ENCODE assay signal across 14 cellular contexts in the genomic region with DNA sequence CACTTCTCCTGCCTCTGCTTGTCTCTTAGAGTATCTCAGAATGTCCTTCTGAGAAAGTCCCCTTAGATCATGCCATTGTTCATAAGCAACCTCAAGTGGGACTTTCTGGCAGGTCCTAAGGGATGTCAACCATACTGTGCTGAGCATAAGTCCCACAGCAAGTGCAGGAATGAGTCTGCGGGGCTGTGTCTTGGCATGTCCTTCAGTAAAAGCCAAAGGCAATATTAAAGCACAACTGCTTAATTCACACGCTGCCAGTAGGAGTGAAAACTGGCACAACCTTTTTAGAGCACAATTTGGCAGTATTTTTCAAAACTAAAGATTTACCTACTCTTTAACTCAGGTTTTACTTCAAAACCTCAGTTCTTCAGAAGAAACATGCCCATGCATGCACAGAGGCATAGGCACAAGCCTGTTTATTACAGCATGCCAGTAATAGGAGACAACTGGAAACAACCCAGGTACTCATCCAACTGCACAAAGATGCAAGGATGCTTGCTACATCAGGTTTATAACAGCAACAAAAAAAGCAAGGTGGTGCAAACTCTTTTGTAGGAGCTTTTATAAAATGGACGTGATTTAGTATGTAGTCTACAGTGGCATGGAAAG. TPM values are rescaled to one million over a fixed set of nuclear protein-coding genes. Genes with fewer than 3 reads are reported as not detected.
DNase-seq lines count a peak whose midpoint lies in the region; ATAC-seq and TF ChIP-seq lines count a peak whose summit lies in the region.
"Had no signal": no experiment of that assay in that cellular context is flagged by ENCODE, and none has a peak within 500 bp of the region (broad histone marks: within the 10 kb centered on the region; RNA-seq: fewer than 3 reads in every experiment).

No MANE protein-coding gene starts in this region.

- H3K14ac ChIP-seq in IMR-90 (replicated peaks; ENCODE audit: low read depth, low read length) (no peak overlapping the region), trophoblast cell (ENCODE audit: low read length) (no peak overlapping the region)

- no peak overlapping the region for H2BK15ac ChIP-seq in IMR-90 (ENCODE audit: low read depth, low read length)

- no peak overlapping the region for H4K91ac ChIP-seq in IMR-90 (ENCODE audit: insufficient read depth, low read depth, low read length)
- H4K91ac ChIP-seq in trophoblast cell (ENCODE audit: low read depth, low read length) = no peak overlapping the region

- H4K5ac ChIP-seq in IMR-90 (ENCODE audit: low read depth, low read length) = no peak overlapping the region

- peaks cover 3% of the 10 kb centered on the region for H3K27me3 Mint-ChIP-seq in activated CD8-positive, alpha-beta T cell treated with anti-CD3 and anti-CD28 coated beads, Interleukin-2, amount 10 ng/mL, durations not matched to agents 7 days and 5 days (ENCODE audit: low read depth)

- H2BK120ac ChIP-seq in IMR-90 (ENCODE audit: low read depth, low read length) = peak overlapping the region; percentile 54; the same call in 1 of the 2 replicates
- H2BK120ac ChIP-seq in trophoblast cell (ENCODE audit: insufficient read depth, low read length, poor library complexity) = peak overlapping the region; percentile 54

- H3K9me3 Mint-ChIP-seq in activated CD8-positive, alpha-beta T cell treated with anti-CD3 and anti-CD28 coated beads, Interleukin-2, amount 10 ng/mL, durations not matched to agents 7 days and 5 days (ENCODE audit: insufficient read depth) = no peaks in the 10 kb centered on the region
- H3K9me3 Mint-ChIP-seq: activated B cell treated with CpG ODN at 0.5 μM for 24 hours, naive B cell had no signal

- no peaks in the 10 kb centered on the region for H3K4me1 Mint-ChIP-seq in activated CD8-positive, alpha-beta T cell treated with anti-CD3 and anti-CD28 coated beads, Interleukin-2, amount 10 ng/mL, durations not matched to agents 7 days and 5 days (ENCODE audit: low read depth)
- H3K4me1 Mint-ChIP-seq: activated B cell treated with CpG ODN at 0.5 μM for 24 hours, naive B cell had no signal

- H2BK5ac ChIP-seq in IMR-90 (ENCODE audit: low read depth, low read length, poor library complexity, severe bottlenecking) (no peak overlapping the region), trophoblast cell (ENCODE audit: low read depth, low read length, poor library complexity) (no peak overlapping the region)

- no peaks in the 10 kb centered on the region for H4K20me1 ChIP-seq in IMR-90 (ENCODE audit: insufficient read depth, low read length)

- H3K4me1 ChIP-seq in IMR-90 (ENCODE audit: control insufficient read depth, insufficient read depth, low read length) (no peaks in the 10 kb centered on the region), trophoblast cell (ENCODE audit: control insufficient read depth in 1 of 2, insufficient read depth in 2 of 2, low read length in 2 of 2) (peaks cover 0 to 2% of the 10 kb centered on the region in 2 experiments)

- H3K36me3 Mint-ChIP-seq in activated CD8-positive, alpha-beta T cell treated with anti-CD3 and anti-CD28 coated beads, Interleukin-2, amount 10 ng/mL, durations not matched to agents 7 days and 5 days (ENCODE audit: low read depth) = no peaks in the 10 kb centered on the region
- H3K36me3 Mint-ChIP-seq: naive B cell had no signal

- no peak overlapping the region for H4K8ac ChIP-seq in IMR-90 (ENCODE audit: low read depth in 2 of 2, low read length in 2 of 2)
- no peak overlapping the region for H4K8ac ChIP-seq in trophoblast cell (ENCODE audit: low read depth, low read length)

- H3K4me3 Mint-ChIP-seq in activated CD8-positive, alpha-beta T cell treated with anti-CD3 and anti-CD28 coated beads, Interleukin-2, amount 10 ng/mL, durations not matched to agents 7 days and 5 days = no peak overlapping the region
- H3K4me3 Mint-ChIP-seq: activated B cell treated with CpG ODN at 0.5 μM for 24 hours had no signal

- dilution Hi-C loops in IMR-90 (cut with HindIII; ENCODE audit: low sequenced_read_pairs, unreplicated experiment) = no loop called here

- no peak overlapping the region for H3K27ac Mint-ChIP-seq in activated CD8-positive, alpha-beta T cell treated with anti-CD3 and anti-CD28 coated beads, Interleukin-2, amount 10 ng/mL, durations not matched to agents 7 days and 5 days
- H3K27ac Mint-ChIP-seq: activated B cell treated with CpG ODN at 0.5 μM for 24 hours had no signal

- H3K4me3 ChIP-seq in IMR-90 (ENCODE audit: insufficient read depth, low read depth, low read length) (no peak overlapping the region), trophoblast cell (ENCODE audit: low read depth, low read length) (no peak overlapping the region)

- POLR2A ChIA-PET in IMR-90 (lab: Charles Lee; ENCODE audit: unreplicated experiment) = no interaction called here
- POLR2A ChIA-PET in activated CD8-positive, alpha-beta T cell treated with anti-CD3 and anti-CD28 coated beads, Interleukin-2, amount 10 ng/mL, durations not matched to agents 7 days and 5 days (lab: Charles Lee) = no interaction called here

- CTCF ChIA-PET in IMR-90 (lab: Yijun Ruan, JAX) = no interaction called here
- CTCF ChIA-PET in activated CD8-positive, alpha-beta T cell treated with anti-CD3 and anti-CD28 coated beads, Interleukin-2, amount 10 ng/mL, durations not matched to agents 7 days and 5 days (lab: Charles Lee) = no interaction called here

- H3K9me1 ChIP-seq in IMR-90 (ENCODE audit: insufficient read depth, low read length) = no peaks in the 10 kb centered on the region; the same call in 1 of the 2 replicates

- no peak overlapping the region for H4K12ac ChIP-seq in trophoblast cell (ENCODE audit: low read depth, low read length)

- H2BK20ac ChIP-seq in IMR-90 (ENCODE audit: low read depth, low read length) = 0 out of 2 replicates have a peak overlapping the region, but pooled peaks have one; percentile 5

- H2AK9ac ChIP-seq in IMR-90 (replicated peaks; ENCODE audit: low read depth, low read length, poor library complexity) = no peak overlapping the region

- H2AFZ ChIP-seq in IMR-90 (replicated peaks; ENCODE audit: low read length, poor library complexity) (no peak overlapping the region), trophoblast cell (ENCODE audit: insufficient read depth, low read length, poor library complexity) (no peak overlapping the region)

- TF ChIP-seq RAD21 in IMR-90 (IDR thresholded peaks at IDR 0.05; ENCODE audit: low read length) = no peak

- in situ Hi-C loops in IMR-90 (cut with MboI; ENCODE audit: low sequenced_read_pairs) = loop anchor here (25.0 kb wide), 1 partner anchor 446 kb away; no protein-coding TSS in a partner anchor

- H3K4me2 ChIP-seq in IMR-90 (ENCODE audit: low read depth, low read length) (no peak overlapping the region), trophoblast cell (ENCODE audit: low read length) (no peak overlapping the region)

- no peak overlapping the region for H3K56ac ChIP-seq in IMR-90 (ENCODE audit: extremely low read depth, insufficient read depth, low read length)

- H3K79me1 ChIP-seq in IMR-90 (ENCODE audit: low read depth in 1 of 2, low read length in 2 of 2) (no peaks in the 10 kb centered on the region), trophoblast cell (ENCODE audit: low read length) (no peaks in the 10 kb centered on the region)

- ATAC-seq in GM19023 (IDR thresholded peaks at IDR 0.05; ENCODE audit: unreplicated experiment) (peak; percentile 63), HG02642 (IDR thresholded peaks at IDR 0.05; ENCODE audit: poor library complexity, unreplicated experiment) (peak; percentile 75), IMR-90 (ENCODE audit: low read depth) (no peak; the same call in 1 of the 2 replicates), left lobe of liver (no peak)
- no peak for ATAC-seq in activated CD8-positive, alpha-beta T cell treated with anti-CD3 and anti-CD28 coated beads, Interleukin-2, amount 10 ng/mL, durations not matched to agents 7 days and 5 days
- ATAC-seq: sciatic nerve had no signal

- TF ChIP-seq POLR2A in IMR-90 (IDR thresholded peaks at IDR 0.05; ENCODE audit: low read depth, low read length) = no peak

- H2AK5ac ChIP-seq in IMR-90 (ENCODE audit: low read depth, low read length) (no peak overlapping the region), trophoblast cell (ENCODE audit: low read length) (no peak overlapping the region)

- H3K9ac ChIP-seq in IMR-90 (ENCODE audit: low read depth, low read length) (no peak overlapping the region), trophoblast cell (ENCODE audit: low read length) (no peak overlapping the region)

- intact Hi-C loops in IMR-90 (cut with micrococcal nuclease) = no loop called here

- no peak overlapping the region for H2BK12ac ChIP-seq in trophoblast cell (ENCODE audit: low read length)

- no peaks in the 10 kb centered on the region for H3K79me2 ChIP-seq in trophoblast cell (ENCODE audit: control insufficient read depth, insufficient read depth, low read length, poor library complexity)

- no TSS peak for BruUV-seq in IMR-90 (replicated peaks; lab: Mats Ljungman, UMichigan)

- H3K36me3 ChIP-seq in IMR-90 (ENCODE audit: control insufficient read depth, insufficient read depth, low read length) (no peaks in the 10 kb centered on the region), trophoblast cell (ENCODE audit: control insufficient read depth in 1 of 2, insufficient read depth in 2 of 2, low read length in 2 of 2) (no peaks in the 10 kb centered on the region)

- H3K18ac ChIP-seq in IMR-90 (ENCODE audit: low read depth, low read length) (peak overlapping the region; percentile 28; the same call in 1 of the 2 replicates), trophoblast cell (ENCODE audit: low read length) (no peak overlapping the region)

- no CpG with 5 or more reads among the region's 3 CpGs for WGBS in IMR-90 (ENCODE audit: extremely low coverage in 2 of 2, insufficient read length in 1 of 2), 2 experiments
- WGBS in trophoblast cell (ENCODE audit: extremely low coverage, insufficient coverage, insufficient read length) = no CpG with 5 or more reads among the region's 3 CpGs

- H3K27me3 ChIP-seq in IMR-90 (ENCODE audit: control insufficient read depth, insufficient read depth, low read length) = peaks cover 24% of the 10 kb centered on the region
- H3K27me3 ChIP-seq in trophoblast cell (ENCODE audit: insufficient read depth, low read length) = no peaks in the 10 kb centered on the region

- no peak for TF ChIP-seq CTCF in IMR-90 (conservative IDR thresholded peaks at IDR 0.05; ENCODE audit: low read depth, low read length)

- DNase-seq in IMR-90 (no peak), trophoblast cell (no peak), dedifferentiated amniotic fluid mesenchymal stem cell (ENCODE audit: extremely low spot score) (no peak), left lobe of liver (ENCODE audit: low spot score) (no peak), NCI-H748 treated with DMSO at 0.1 percent for 48 hours (lab: John Stamatoyannopoulos, UW) (no peak)
- DNase-seq in activated CD8-positive, alpha-beta T cell treated with anti-CD3 and anti-CD28 coated beads, Interleukin-2, amount 10 ng/mL, durations not matched to agents 7 days and 5 days = no peak
- DNase-seq: activated B cell treated with CpG ODN at 0.5 μM for 24 hours, activated T-cell treated with anti-CD3 and anti-CD28 coated beads for 4 hours, naive B cell, NCI-H1417, NCI-H82 had no signal

- H3K27ac ChIP-seq in IMR-90 (ENCODE audit: insufficient read depth, low read length) = no peak overlapping the region
- no peak overlapping the region for H3K27ac ChIP-seq in trophoblast cell (ENCODE audit: low read depth, low read length)

- H3K4ac ChIP-seq in IMR-90 (ENCODE audit: low read depth, low read length) = no peak overlapping the region
- H3K4ac ChIP-seq in trophoblast cell (ENCODE audit: low read depth, low read length) = no peak overlapping the region

- H3K9me3 ChIP-seq in IMR-90 (ENCODE audit: control insufficient read depth, insufficient read depth, low read length) (no peaks in the 10 kb centered on the region), trophoblast cell (ENCODE audit: insufficient read depth, low read depth, low read length) (no peaks in the 10 kb centered on the region)

- H3K23ac ChIP-seq in IMR-90 (ENCODE audit: low read depth, low read length) (no peak overlapping the region), trophoblast cell (ENCODE audit: low read length) (no peak overlapping the region)

RNA-seq across cellular contexts. Expression of a gene that starts 24.4 kb away (rescaled TPM):
- total RNA-seq in IMR-90 (2012; rRNA removed) (73.3 and 101 TPM in 2 replicates), left lobe of liver (22.8 TPM)
- polyA plus RNA-seq in IMR-90 (2012; rRNA removed) = 25.7 and 37.4 TPM in 2 replicates
- 5.3 and 8.1 TPM in 2 replicates for polyA plus RNA-seq in IMR-90 (2012; cell fraction: cytosol; rRNA removed)
- polyA plus RNA-seq in IMR-90 (2012; cell fraction: nucleus; rRNA removed; ENCODE audit: low replicate concordance) = 3.2 and 35.1 TPM in 2 replicates
- 16.4 and 16.7 TPM in 2 replicates for polyA plus RNA-seq in trophoblast cell (2013)
- 10 to 100 TPM; 19.0 to 19.5 TPM for total RNA-seq in activated CD8-positive, alpha-beta T cell treated with anti-CD3 and anti-CD28 coated beads, Interleukin-2, amount 10 ng/mL, durations not matched to agents 7 days and 5 days

Comparison
In these comparisons a context has a peak if more than half of its experiments do, and no peak if none do; other contexts are left out.
1. ATAC-seq: peak in GM19023 (single experiment) and HG02642 (single experiment); none in IMR-90 (single experiment), left lobe of liver (single experiment) and activated CD8-positive, alpha-beta T cell treated with anti-CD3 and anti-CD28 coated beads, Interleukin-2, amount 10 ng/mL, durations not matched to agents 7 days and 5 days (single experiment).